ENCODE assay signal across 8 cellular contexts in the genomic region with DNA sequence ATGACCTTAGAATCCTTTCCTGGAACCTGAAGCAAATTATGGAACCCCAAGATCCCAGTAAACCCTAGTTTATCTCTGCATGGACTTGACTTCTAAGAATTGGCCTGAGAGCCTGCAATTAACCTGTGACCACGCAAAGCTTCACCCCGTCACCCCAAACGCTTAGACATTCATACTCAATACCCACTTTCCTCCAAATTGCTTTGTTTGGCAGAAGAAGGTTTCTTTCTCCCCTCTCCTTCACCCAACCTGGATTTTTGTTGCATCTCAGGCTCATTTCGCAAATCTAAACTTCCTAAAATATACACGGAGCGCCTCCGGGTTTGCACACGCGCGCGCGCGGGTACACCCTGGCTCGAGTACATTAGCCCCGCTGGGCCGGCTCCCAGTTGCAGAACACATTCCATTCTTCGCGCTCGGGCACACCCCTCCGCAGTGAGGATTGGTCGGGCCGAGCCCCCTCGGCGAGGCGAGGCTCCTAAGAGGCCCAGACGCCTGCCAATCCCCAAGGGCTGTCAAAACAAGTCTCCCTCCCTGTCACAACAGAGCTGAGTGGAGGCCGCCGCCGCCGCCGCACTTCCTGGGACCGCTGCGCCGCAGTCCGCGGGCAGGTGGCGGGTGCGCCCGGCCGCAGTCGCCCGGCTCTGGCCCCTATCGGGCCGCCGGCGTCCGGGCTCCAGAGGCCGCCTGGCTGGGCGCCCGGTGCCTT. TPM values are rescaled to one million over a fixed set of nuclear protein-coding genes. Genes with fewer than 3 reads are reported as not detected.
DNase-seq lines count a peak whose midpoint lies in the region; ATAC-seq and TF ChIP-seq lines count a peak whose summit lies in the region.

Gene PLCL1 (plus strand): TSS at position 545 of the 709 bp plus-strand sequence.

- no peaks in the 10 kb centered on the region for H3K79me2 ChIP-seq in Loucy (ENCODE audit: insufficient read depth, low read length)

- H3K4me2 ChIP-seq in Loucy (ENCODE audit: low read depth, low read length, poor library complexity, severe bottlenecking), result peak within 1 kb of the TSS; percentile 82

- H3K27ac ChIP-seq in SJCRH30, result no peak within 1 kb of the TSS

- H3K27me3 Mint-ChIP-seq in neural crest cell (ENCODE audit: low read depth), result peaks cover 67% of the 10 kb centered on the region
- H3K27me3 Mint-ChIP-seq in stimulated activated naive CD8-positive, alpha-beta T cell treated with anti-CD3 and anti-CD28 coated beads, Interleukin-15, amount 100 ng/mL, for 72 hours, result peaks cover 11% of the 10 kb centered on the region

- peak; percentile 99 for ATAC-seq in stimulated activated naive CD8-positive, alpha-beta T cell treated with anti-CD3 and anti-CD28 coated beads, Interleukin-15, amount 100 ng/mL, for 72 hours

- H3F3A ChIP-seq in Loucy (ENCODE audit: low read depth), result no peaks in the 10 kb centered on the region

- peak within 1 kb of the TSS; percentile 32 for H3K9ac ChIP-seq in Loucy (ENCODE audit: low read depth, low read length, poor library complexity, severe bottlenecking)

- H3K4me1 ChIP-seq in Loucy (ENCODE audit: insufficient read depth, low read length, poor library complexity, severe bottlenecking) (peaks cover 16% of the 10 kb centered on the region), SJCRH30 (no peaks in the 10 kb centered on the region)

- H3K4me3 ChIP-seq in H7 (ENCODE audit: insufficient read depth, low read depth, low read length) (peak within 1 kb of the TSS; percentile 49), Loucy (ENCODE audit: low read length, poor library complexity, severe bottlenecking) (peak within 1 kb of the TSS; percentile 76), SJCRH30 (peak within 1 kb of the TSS; percentile 55), foreskin fibroblast (ENCODE audit: low read depth in 1 of 2, low read length in 2 of 2) (peak within 1 kb of the TSS; percentile 55 to 76)

- TF ChIP-seq CTCF in Loucy (conservative IDR thresholded peaks at IDR 0.05; ENCODE audit: low read length) (no peak), foreskin fibroblast (IDR thresholded peaks at IDR 0.05; ENCODE audit: low read depth, low read length) (no peak), neural crest cell (conservative IDR thresholded peaks at IDR 0.05) (no peak)

- H3K9me3 ChIP-seq in Loucy (ENCODE audit: insufficient read depth, low read depth, low read length) (no peaks in the 10 kb centered on the region), SJCRH30 (replicated peaks) (no peaks in the 10 kb centered on the region)

- no peaks in the 10 kb centered on the region for H3K36me3 Mint-ChIP-seq in neural crest cell (ENCODE audit: low read depth)

- no peak within 1 kb of the TSS for H3K27ac Mint-ChIP-seq in neural crest cell (ENCODE audit: unreplicated experiment)
- peak within 1 kb of the TSS; percentile 66 to 94 for H3K27ac Mint-ChIP-seq in stimulated activated naive CD8-positive, alpha-beta T cell treated with anti-CD3 and anti-CD28 coated beads, Interleukin-15, amount 100 ng/mL, for 72 hours

- peak within 1 kb of the TSS; percentile 85 for H3K4me3 Mint-ChIP-seq in neural crest cell
- peak within 1 kb of the TSS; percentile 99 for H3K4me3 Mint-ChIP-seq in stimulated activated naive CD8-positive, alpha-beta T cell treated with anti-CD3 and anti-CD28 coated beads, Interleukin-15, amount 100 ng/mL, for 72 hours

- peaks cover 4% of the 10 kb centered on the region for H3K9me3 Mint-ChIP-seq in neural crest cell
- no peaks in the 10 kb centered on the region for H3K9me3 Mint-ChIP-seq in stimulated activated naive CD8-positive, alpha-beta T cell treated with anti-CD3 and anti-CD28 coated beads, Interleukin-15, amount 100 ng/mL, for 72 hours

- H3K27me3 ChIP-seq in H7 (ENCODE audit: control insufficient read depth, insufficient read depth, low read length) (peaks cover 34% of the 10 kb centered on the region), Loucy (ENCODE audit: insufficient read depth, low read length, poor library complexity, severe bottlenecking) (no peaks in the 10 kb centered on the region), SJCRH30 (peaks cover 15% of the 10 kb centered on the region; the same call in 1 of the 2 replicates)

- H4K20me1 ChIP-seq in Loucy (ENCODE audit: insufficient read depth, low read length, poor library complexity, severe bottlenecking), result no peaks in the 10 kb centered on the region

- no peaks in the 10 kb centered on the region for H3K9me2 ChIP-seq in Loucy (replicated peaks; ENCODE audit: low read depth, low read length)

- peak within 1 kb of the TSS; percentile 90 for H2AFZ ChIP-seq in Loucy (ENCODE audit: low read length)

- peak; percentile 94 for DNase-seq in Daoy (ENCODE audit: low read depth)
- DNase-seq in H7, result peak; percentile 94
- peak; percentile 89 to 90 for DNase-seq in SJCRH30
- peak; percentile 73 to 85 (median 80) for DNase-seq in activated naive CD4-positive, alpha-beta T cell (lab: John Stamatoyannopoulos, UW)
- peak; percentile 80 to 94 for DNase-seq in foreskin fibroblast
- DNase-seq in neural crest cell (ENCODE audit: low read depth, low spot score), result peak; percentile 84
- peak; percentile 90 to 94 for DNase-seq in stimulated activated naive CD8-positive, alpha-beta T cell treated with anti-CD3 and anti-CD28 coated beads, Interleukin-15, amount 100 ng/mL, for 72 hours

- H3K36me3 ChIP-seq in H7 (replicated peaks; ENCODE audit: control insufficient read depth, insufficient read depth, low read length) (no peaks in the 10 kb centered on the region), Loucy (ENCODE audit: insufficient read depth, low read length) (no peaks in the 10 kb centered on the region), SJCRH30 (no peaks in the 10 kb centered on the region)

- H3K4me1 Mint-ChIP-seq in neural crest cell, result peaks cover 14% of the 10 kb centered on the region
- H3K4me1 Mint-ChIP-seq in stimulated activated naive CD8-positive, alpha-beta T cell treated with anti-CD3 and anti-CD28 coated beads, Interleukin-15, amount 100 ng/mL, for 72 hours, result peaks cover 41% of the 10 kb centered on the region

RNA-seq across cellular contexts. Expression of gene PLCL1, which starts in this region (rescaled TPM):
- 0.11 TPM in 1 of 2 replicates, not detected in the other for total RNA-seq in Daoy (2014; rRNA removed; shearing (Covaris generic))
- total RNA-seq in H7 (2014; rRNA removed; shearing (Covaris generic)), result 0.21 and 0.22 TPM in 2 replicates
- total RNA-seq in SJCRH30 (2014; rRNA removed; shearing (Covaris generic)), result not detected in 2 replicates
- total RNA-seq in neural crest cell, result 0.32 and 0.72 TPM in 2 replicates

Comparison
In these comparisons a context has a peak if more than half of its experiments do, and no peak if none do; other contexts are left out.
1. Peak in DNase-seq in Daoy; RNA of the gene not detected or under 1 TPM.
2. Peak in DNase-seq and H3K4me3 ChIP-seq in H7; RNA of the gene not detected or under 1 TPM.
3. Peak in DNase-seq and H3K4me3 ChIP-seq in SJCRH30; RNA of the gene not detected or under 1 TPM.
4. Peak in DNase-seq in neural crest cell; RNA of the gene not detected or under 1 TPM.